In genomic region chr1:21451981-21452411, GRCh38 we compare ENCODE assay signal across 24 cellular contexts. TPM values are rescaled to one million over a fixed set of nuclear protein-coding genes. Genes with fewer than 3 reads are reported as not detected.
DNase-seq lines count a peak whose midpoint lies in the region; ATAC-seq, FAIRE-seq and TF ChIP-seq lines count a peak whose summit lies in the region.
"Had no signal": no experiment of that assay in that cellular context is flagged by ENCODE, and none has a peak within 500 bp of the region (broad histone marks: within the 10 kb centered on the region; RNA-seq: fewer than 3 reads in every experiment).

No MANE protein-coding gene starts in this region.

- H3K4me3 ChIP-seq in liver (ENCODE audit: low read depth in 1 of 3, low read length in 3 of 3) (no peak overlapping the region), HepG2 (replicated peaks in 1 of 3; ENCODE audit: insufficient read depth in 1 of 3, low read depth in 2 of 3, low read length in 3 of 3) (no peak overlapping the region), SJSA1 (no peak overlapping the region), fibroblast of lung (replicated peaks in 1 of 4; ENCODE audit: control extremely low read depth in 1 of 4, insufficient read depth in 1 of 4, low read depth in 3 of 4, low read length in 4 of 4) (no peak overlapping the region), smooth muscle cell (no peak overlapping the region), pancreas (no peak overlapping the region)
- H3K4me3 ChIP-seq: suprapubic skin, uterus had no signal

- H3K9me3 ChIP-seq in liver (ENCODE audit: control insufficient read depth in 4 of 4, low read length in 3 of 4) (no peaks in the 10 kb centered on the region), HepG2 (ENCODE audit: low read length) (no peaks in the 10 kb centered on the region), SJSA1 (replicated peaks) (no peaks in the 10 kb centered on the region), fibroblast of lung (ENCODE audit: control insufficient read depth, insufficient read depth, low read depth, low read length) (no peaks in the 10 kb centered on the region), smooth muscle cell (replicated peaks; ENCODE audit: low read depth) (no peaks in the 10 kb centered on the region), pancreas (no peaks in the 10 kb centered on the region)
- H3K9me3 ChIP-seq: suprapubic skin, uterus had no signal

- no peaks in the 10 kb centered on the region for H3K79me2 ChIP-seq in HepG2 (ENCODE audit: insufficient read depth, low read length)
- H3K79me2 ChIP-seq in fibroblast of lung (ENCODE audit: control insufficient read depth, insufficient read depth, low read length), result peaks cover 2% of the 10 kb centered on the region
- no peaks in the 10 kb centered on the region for H3K79me2 ChIP-seq in smooth muscle cell (ENCODE audit: low read depth)

- no peak overlapping the region for H3K4me3 Mint-ChIP-seq in activated naive CD8-positive, alpha-beta T cell treated with anti-CD3 and anti-CD28 coated beads for 36 hours
- no peak overlapping the region for H3K4me3 Mint-ChIP-seq in activated naive CD4-positive, alpha-beta T cell treated with anti-CD3 and anti-CD28 coated beads, Interleukin-2, amount 10 ng/mL, durations not matched to agents 7 days and 5 days
- H3K4me3 Mint-ChIP-seq: activated CD8-positive, alpha-beta T cell treated with anti-CD3 and anti-CD28 coated beads for 36 hours; immature natural killer cell had no signal

- TF ChIP-seq CTCF in liver (IDR thresholded peaks at IDR 0.05; ENCODE audit: low read depth, low read length, missing input control), result no peak
- no peak for TF ChIP-seq CTCF in HepG2 (CRISPR knock-in tag; IDR thresholded peaks at IDR 0.05)
- no peak for TF ChIP-seq CTCF in fibroblast of lung (conservative IDR thresholded peaks at IDR 0.05 in 1 of 2, IDR thresholded peaks at IDR 0.05 in 1 of 2; ENCODE audit: low read depth in 1 of 2, low read length in 2 of 2)
- no peak for TF ChIP-seq CTCF in smooth muscle cell (IDR thresholded peaks at IDR 0.05; ENCODE audit: borderline replicate concordance, insufficient read depth, poor library complexity, severe bottlenecking)
- no peak for TF ChIP-seq CTCF in pancreas (IDR thresholded peaks at IDR 0.05)

- no TSS peak for BruUV-seq in HepG2 (replicated peaks; lab: Mats Ljungman, UMichigan)

- H3K27ac Mint-ChIP-seq in activated naive CD8-positive, alpha-beta T cell treated with anti-CD3 and anti-CD28 coated beads for 36 hours, result no peak overlapping the region
- no peak overlapping the region for H3K27ac Mint-ChIP-seq in activated naive CD4-positive, alpha-beta T cell treated with anti-CD3 and anti-CD28 coated beads, Interleukin-2, amount 10 ng/mL, durations not matched to agents 7 days and 5 days
- H3K27ac Mint-ChIP-seq: activated CD8-positive, alpha-beta T cell treated with anti-CD3 and anti-CD28 coated beads for 36 hours; immature natural killer cell had no signal

- POLR2A ChIA-PET in HepG2 (lab: Yijun Ruan, JAX), result no interaction called here

- H3K27ac ChIP-seq in liver (ENCODE audit: low read depth in 1 of 2, low read length in 2 of 2), result no peak overlapping the region
- no peak overlapping the region for H3K27ac ChIP-seq in HepG2 (ENCODE audit: extremely low read length, insufficient read depth, low read length)
- peak overlapping the region; percentile 83 for H3K27ac ChIP-seq in SJSA1
- H3K27ac ChIP-seq in fibroblast of lung (ENCODE audit: insufficient read depth, low read length), result peak overlapping the region; percentile 61
- peak overlapping the region; percentile 17 for H3K27ac ChIP-seq in smooth muscle cell (ENCODE audit: low read depth)
- H3K27ac ChIP-seq in pancreas, result no peak overlapping the region
- H3K27ac ChIP-seq: C4-2B, suprapubic skin, uterus had no signal

- no peaks in the 10 kb centered on the region for H3K27me3 Mint-ChIP-seq in activated naive CD8-positive, alpha-beta T cell treated with anti-CD3 and anti-CD28 coated beads for 36 hours
- no peaks in the 10 kb centered on the region for H3K27me3 Mint-ChIP-seq in activated naive CD4-positive, alpha-beta T cell treated with anti-CD3 and anti-CD28 coated beads, Interleukin-2, amount 10 ng/mL, durations not matched to agents 7 days and 5 days
- H3K27me3 Mint-ChIP-seq: activated CD8-positive, alpha-beta T cell treated with anti-CD3 and anti-CD28 coated beads for 36 hours had no signal

- H3K4me1 ChIP-seq in liver (ENCODE audit: control insufficient read depth in 4 of 4, insufficient read depth in 4 of 4, low read length in 3 of 4), result no peaks in the 10 kb centered on the region
- no peaks in the 10 kb centered on the region for H3K4me1 ChIP-seq in HepG2 (ENCODE audit: insufficient read depth, low read length)
- H3K4me1 ChIP-seq in SJSA1 (replicated peaks), result peaks cover 54% of the 10 kb centered on the region
- peaks cover 28% of the 10 kb centered on the region for H3K4me1 ChIP-seq in fibroblast of lung (ENCODE audit: control insufficient read depth, extremely low read depth, insufficient read depth, low read length)
- no peaks in the 10 kb centered on the region for H3K4me1 ChIP-seq in smooth muscle cell (ENCODE audit: low read depth)
- no peaks in the 10 kb centered on the region for H3K4me1 ChIP-seq in pancreas
- H3K4me1 ChIP-seq: suprapubic skin, uterus had no signal

- peaks cover 20% of the 10 kb centered on the region for H3K4me1 Mint-ChIP-seq in activated naive CD8-positive, alpha-beta T cell treated with anti-CD3 and anti-CD28 coated beads for 36 hours
- H3K4me1 Mint-ChIP-seq in activated naive CD4-positive, alpha-beta T cell treated with anti-CD3 and anti-CD28 coated beads, Interleukin-2, amount 10 ng/mL, durations not matched to agents 7 days and 5 days, result peaks cover 22% of the 10 kb centered on the region

- in situ Hi-C loops in HepG2 (cut with HindIII; ENCODE audit: extremely low pct_ligation_motif_present, low pct_unique_long_range_greater_than_20kb), result no loop called here

- no peak overlapping the region for H3K4me2 ChIP-seq in HepG2 (ENCODE audit: low read depth, low read length)
- peak overlapping the region; percentile 51 for H3K4me2 ChIP-seq in fibroblast of lung (ENCODE audit: extremely low read depth, insufficient read depth, low read length)
- H3K4me2 ChIP-seq in smooth muscle cell, result peak overlapping the region; percentile 15

- FAIRE-seq in HepG2 (lab: Jason Lieb, UNC), result no peak
- no peak for FAIRE-seq in pancreas (lab: Jason Lieb, UNC)
- FAIRE-seq: D721Med had no signal

- CTCF ChIA-PET in HepG2 (lab: Yijun Ruan, JAX; ENCODE audit: low intra/inter-chr PET ratio, low total read pairs), result no interaction called here
- CTCF ChIA-PET in activated naive CD4-positive, alpha-beta T cell treated with anti-CD3 and anti-CD28 coated beads, Interleukin-2, amount 10 ng/mL, durations not matched to agents 7 days and 5 days (lab: Charles Lee), result no interaction called here

- H3K36me3 ChIP-seq in liver (ENCODE audit: control insufficient read depth in 4 of 4, insufficient read depth in 3 of 4, low read depth in 1 of 4, low read length in 3 of 4) (no peaks in the 10 kb centered on the region), HepG2 (replicated peaks in 1 of 2; ENCODE audit: control insufficient read depth in 1 of 2, insufficient read depth in 2 of 2, low read length in 2 of 2) (peaks cover 0 to 8% of the 10 kb centered on the region in 2 experiments; a peak in 2 of 5 replicates), SJSA1 (peaks cover 5% of the 10 kb centered on the region), fibroblast of lung (ENCODE audit: control insufficient read depth, insufficient read depth, low read length) (no peaks in the 10 kb centered on the region), smooth muscle cell (ENCODE audit: low read depth) (no peaks in the 10 kb centered on the region), pancreas (no peaks in the 10 kb centered on the region)
- H3K36me3 ChIP-seq: uterus had no signal

- TF ChIP-seq RAD21 in liver (IDR thresholded peaks at IDR 0.05) (no peak), HepG2 (CRISPR knock-in tag; IDR thresholded peaks at IDR 0.05) (no peak)

- H2AFZ ChIP-seq in HepG2 (ENCODE audit: low read length) (no peak overlapping the region), fibroblast of lung (ENCODE audit: low read length) (no peak overlapping the region), smooth muscle cell (ENCODE audit: low read depth) (no peak overlapping the region)

- peaks cover 3% of the 10 kb centered on the region for H3F3A ChIP-seq in smooth muscle cell (ENCODE audit: low read depth)

- no peak for TF ChIP-seq POLR2A in HepG2 (IDR thresholded peaks at IDR 0.05; ENCODE audit: insufficient read depth in 1 of 2, low read depth in 2 of 2, low read length in 2 of 2)

- H4K20me1 ChIP-seq in HepG2 (ENCODE audit: insufficient read depth, low read length) (no peaks in the 10 kb centered on the region), fibroblast of lung (ENCODE audit: control insufficient read depth, extremely low read depth, insufficient read depth, low read length) (no peaks in the 10 kb centered on the region), smooth muscle cell (ENCODE audit: low read depth) (peaks cover 31% of the 10 kb centered on the region)

- 82% methylated on average over 2 of the region's 2 CpGs for WGBS in liver
- 91% methylated on average over 2 of the region's 2 CpGs for WGBS in HepG2 (ENCODE audit: low lambda C conversion rate)
- 52% methylated on average over 2 of the region's 2 CpGs for WGBS in smooth muscle cell (ENCODE audit: low lambda C conversion rate)
- 67 to 71% methylated on average over 2 of the region's 2 CpGs for WGBS in pancreas, 2 donors

- DNase-seq in HepG2 (ENCODE audit: low spot score), result no peak
- DNase-seq in SJSA1 (ENCODE audit: low read depth in 1 of 2, low spot score in 2 of 2), result peak in 1 of 2 experiments; percentile 42
- DNase-seq in fibroblast of lung (ENCODE audit: low read depth in 2 of 2), result peak in 1 of 2 donors; percentile 50
- no peak for DNase-seq in smooth muscle cell (lab: John Stamatoyannopoulos, UW; ENCODE audit: unreplicated experiment)
- no peak for DNase-seq in pancreas
- no peak for DNase-seq in activated naive CD8-positive, alpha-beta T cell treated with anti-CD3 and anti-CD28 coated beads for 36 hours
- DNase-seq in activated naive CD4-positive, alpha-beta T cell treated with anti-CD3 and anti-CD28 coated beads, Interleukin-2, amount 10 ng/mL, durations not matched to agents 7 days and 5 days, result no peak
- DNase-seq: 8988T; activated CD8-positive, alpha-beta T cell treated with anti-CD3 and anti-CD28 coated beads for 36 hours; activated naive CD4-positive, alpha-beta T cell treated with Interleukin-2 at 50 U/mL for 16 hours; activated T-cell treated with anti-CD3 and anti-CD28 coated beads, Interleukin-2, amount 50 U/mL, for 1 hour; GDM1; immature natural killer cell; NCI-H1694; NCI-H774; SIG-M5; stimulated activated CD4-positive, alpha-beta T cell treated with anti-CD3 and anti-CD28 coated beads, Interleukin-15, amount 100 ng/mL, for 24 hours; T-helper 9 cell; uterus had no signal

- H3K27me3 ChIP-seq in liver (ENCODE audit: control insufficient read depth in 4 of 4, insufficient read depth in 4 of 4, low read length in 3 of 4), result no peaks in the 10 kb centered on the region
- no peaks in the 10 kb centered on the region for H3K27me3 ChIP-seq in HepG2 (ENCODE audit: control insufficient read depth in 1 of 2, insufficient read depth in 2 of 2, low read length in 2 of 2)
- H3K27me3 ChIP-seq in SJSA1 (replicated peaks), result no peaks in the 10 kb centered on the region
- H3K27me3 ChIP-seq in fibroblast of lung (ENCODE audit: control insufficient read depth, insufficient read depth, low read length), result no peaks in the 10 kb centered on the region
- no peaks in the 10 kb centered on the region for H3K27me3 ChIP-seq in smooth muscle cell (ENCODE audit: low read depth)
- H3K27me3 ChIP-seq in pancreas, result no peaks in the 10 kb centered on the region
- H3K27me3 ChIP-seq: suprapubic skin, uterus had no signal

- no peak for TF ChIP-seq EP300 in HepG2 (IDR thresholded peaks at IDR 0.05; ENCODE audit: low read depth in 2 of 2, low read length in 2 of 2)
- no peak for TF ChIP-seq EP300 in HepG2 (CRISPR knock-in tag; IDR thresholded peaks at IDR 0.05; ENCODE audit: borderline replicate concordance)

- intact Hi-C loops in HepG2 (cut with micrococcal nuclease; ENCODE audit: unreplicated experiment) (no loop called here), pancreas (cut with DNase I) (no loop called here)

- ATAC-seq in HepG2, result no peak
- ATAC-seq in pancreas, result no peak
- ATAC-seq: activated CD4-positive, CD25-positive, alpha-beta regulatory T cell treated with anti-CD3 and anti-CD28 coated beads, Interleukin-2, amount 50 U/mL, for 24 hours; activated CD8-positive, alpha-beta T cell treated with anti-CD3 and anti-CD28 coated beads for 36 hours had no signal

- H3K9ac ChIP-seq in liver (ENCODE audit: low read depth in 1 of 2, low read length in 2 of 2), result no peak overlapping the region
- no peak overlapping the region for H3K9ac ChIP-seq in HepG2 (ENCODE audit: insufficient read depth, low read depth, low read length)
- no peak overlapping the region for H3K9ac ChIP-seq in fibroblast of lung (ENCODE audit: insufficient read depth, low read length)
- H3K9ac ChIP-seq in smooth muscle cell (ENCODE audit: low read depth), result no peak overlapping the region

- no peaks in the 10 kb centered on the region for H3K9me3 Mint-ChIP-seq in activated naive CD8-positive, alpha-beta T cell treated with anti-CD3 and anti-CD28 coated beads for 36 hours
- no peaks in the 10 kb centered on the region for H3K9me3 Mint-ChIP-seq in activated naive CD4-positive, alpha-beta T cell treated with anti-CD3 and anti-CD28 coated beads, Interleukin-2, amount 10 ng/mL, durations not matched to agents 7 days and 5 days
- H3K9me3 Mint-ChIP-seq: activated CD8-positive, alpha-beta T cell treated with anti-CD3 and anti-CD28 coated beads for 36 hours; immature natural killer cell had no signal

- H3K36me3 Mint-ChIP-seq in activated naive CD8-positive, alpha-beta T cell treated with anti-CD3 and anti-CD28 coated beads for 36 hours, result peaks cover 8% of the 10 kb centered on the region
- H3K36me3 Mint-ChIP-seq in activated naive CD4-positive, alpha-beta T cell treated with anti-CD3 and anti-CD28 coated beads, Interleukin-2, amount 10 ng/mL, durations not matched to agents 7 days and 5 days, result peaks cover 3% of the 10 kb centered on the region

RNA-seq across cellular contexts. Expression of gene NBPF3, which starts 12.1 kb away (rescaled TPM):
- total RNA-seq in liver, result 1 to 10 TPM; 1.5 to 4.0 TPM
- polyA plus RNA-seq in liver, result 1 to 10 TPM; 1.4 to 2.0 TPM
- 4.9 and 5.8 TPM in 2 replicates for total RNA-seq in HepG2 (2016; rRNA removed; fragmentation: Illumina TruSeq; extraction: Trizol)
- 1.1 and 1.4 TPM in 2 replicates for total RNA-seq in HepG2 (2016; cell fraction: cytosol; rRNA removed; fragmentation: Illumina TruSeq; extraction: Trizol; ENCODE audit: low read depth)
- total RNA-seq in HepG2 (2016; cell fraction: insoluble cytoplasmic fraction; rRNA removed; fragmentation: Illumina TruSeq; extraction: Trizol), result 5.8 and 6.7 TPM in 2 replicates
- 3.8 and 5.2 TPM in 2 replicates for total RNA-seq in HepG2 (2016; cell fraction: membrane; rRNA removed; fragmentation: Illumina TruSeq; extraction: Trizol)
- total RNA-seq in HepG2 (2016; cell fraction: nucleus; rRNA removed; fragmentation: Illumina TruSeq; extraction: Trizol), result 6.1 and 7.3 TPM in 2 replicates
- polyA plus RNA-seq in HepG2 (2011; rRNA removed), result 3.5 and 3.6 TPM in 2 replicates
- 1.5 and 2.0 TPM in 2 replicates for polyA plus RNA-seq in HepG2 (2011; cell fraction: cytosol; rRNA removed)
- polyA plus RNA-seq in HepG2 (2011; cell fraction: nucleus; rRNA removed), result 8.1 and 8.3 TPM in 2 replicates
- polyA plus RNA-seq in HepG2 (2012), result 2.1 and 2.7 TPM in 2 replicates
- 0.94 and 1.0 TPM in 2 replicates for polyA plus RNA-seq in HepG2 (2016; cell fraction: cytosol; fragmentation: Illumina TruSeq; extraction: Trizol; ENCODE audit: low read depth)
- polyA plus RNA-seq in HepG2 (2016; cell fraction: insoluble cytoplasmic fraction; fragmentation: Illumina TruSeq; extraction: Trizol; ENCODE audit: low read depth), result 4.8 and 5.1 TPM in 2 replicates
- polyA plus RNA-seq in HepG2 (2016; cell fraction: membrane; fragmentation: Illumina TruSeq; extraction: Trizol; ENCODE audit: low read depth), result 1.9 and 2.6 TPM in 2 replicates
- polyA plus RNA-seq in HepG2 (2016; cell fraction: nucleus; fragmentation: Illumina TruSeq; extraction: Trizol; ENCODE audit: insufficient read depth, low read depth), result 7.4 and 9.8 TPM in 2 replicates
- polyA minus RNA-seq in HepG2 (2011; rRNA and poly(A)+ RNA removed; ENCODE audit: low replicate concordance), result 0.54 and 5.8 TPM in 2 replicates
- polyA minus RNA-seq in HepG2 (2011; cell fraction: cytosol; rRNA and poly(A)+ RNA removed), result 1.2 and 2.0 TPM in 2 replicates
- 7.0 and 9.7 TPM in 2 replicates for polyA minus RNA-seq in HepG2 (2011; cell fraction: nucleus; rRNA and poly(A)+ RNA removed)
- total RNA-seq in SJSA1 (2014; rRNA removed; shearing (Covaris generic)), result 40.4 and 44.8 TPM in 2 replicates
- total RNA-seq in fibroblast of lung, result 13.4 and 35.0 TPM in 2 replicates
- polyA plus RNA-seq in fibroblast of lung, result 13.0 and 20.4 TPM in 2 replicates
- polyA plus RNA-seq in fibroblast of lung (2012), result 12.8 and 18.6 TPM in 2 replicates
- 22.9 and 27.9 TPM in 2 replicates for polyA minus RNA-seq in fibroblast of lung (ENCODE audit: low replicate concordance)
- 11.0 and 12.7 TPM in 2 replicates for total RNA-seq in smooth muscle cell
- 2.9 and 7.5 TPM in 2 replicates for polyA plus RNA-seq in smooth muscle cell
- 1 to 10 TPM; 3.3 to 8.6 (median 3.7) TPM for total RNA-seq in pancreas
- polyA plus RNA-seq in pancreas, result 1 to 10 TPM; 1.1 to 3.5 TPM
- 1 to 10 TPM; 3.9 to 4.2 TPM for total RNA-seq in activated naive CD8-positive, alpha-beta T cell treated with anti-CD3 and anti-CD28 coated beads for 36 hours

RNA-seq across cellular contexts. Expression of gene ALPL, which starts 57.2 kb away (rescaled TPM):
- total RNA-seq in liver (10 to 100 TPM in 1 of 2 donors, 1 to 10 TPM in 1; 3.3 to 37.9 TPM), HepG2 (2016; rRNA removed; fragmentation: Illumina TruSeq; extraction: Trizol) (not detected in 2 replicates), fibroblast of lung (1.5 and 3.6 TPM in 2 replicates), smooth muscle cell (4.6 and 5.4 TPM in 2 replicates), pancreas (1 to 10 TPM in 5 of 6 donors, under 1 TPM in 1; 0.63 to 3.6 (median 2.7) TPM)
- polyA plus RNA-seq in liver (10 to 100 TPM; 43.5 to 93.1 TPM), HepG2 (2011; rRNA removed) (0.12 and 0.20 TPM in 2 replicates), fibroblast of lung (0.21 and 1.3 TPM in 2 replicates), smooth muscle cell (8.3 and 10.3 TPM in 2 replicates), pancreas (1 to 10 TPM; 3.2 to 6.7 TPM)
- not detected in 2 replicates for total RNA-seq in HepG2 (2016; cell fraction: cytosol; rRNA removed; fragmentation: Illumina TruSeq; extraction: Trizol; ENCODE audit: low read depth)
- total RNA-seq in HepG2 (2016; cell fraction: insoluble cytoplasmic fraction; rRNA removed; fragmentation: Illumina TruSeq; extraction: Trizol), result not detected in 2 replicates
- total RNA-seq in HepG2 (2016; cell fraction: membrane; rRNA removed; fragmentation: Illumina TruSeq; extraction: Trizol), result not detected in 2 replicates
- total RNA-seq in HepG2 (2016; cell fraction: nucleus; rRNA removed; fragmentation: Illumina TruSeq; extraction: Trizol), result not detected in 2 replicates
- 0.18 and 0.23 TPM in 2 replicates for polyA plus RNA-seq in HepG2 (2011; cell fraction: cytosol; rRNA removed)
- polyA plus RNA-seq in HepG2 (2011; cell fraction: nucleus; rRNA removed), result 0.17 and 0.27 TPM in 2 replicates
- polyA plus RNA-seq in HepG2 (2012), result not detected in 2 replicates
- 0.09 TPM in 1 of 2 replicates, not detected in the other for polyA plus RNA-seq in HepG2 (2016; cell fraction: cytosol; fragmentation: Illumina TruSeq; extraction: Trizol; ENCODE audit: low read depth)
- not detected in 2 replicates for polyA plus RNA-seq in HepG2 (2016; cell fraction: insoluble cytoplasmic fraction; fragmentation: Illumina TruSeq; extraction: Trizol; ENCODE audit: low read depth)
- 0.15 TPM in 1 of 2 replicates, not detected in the other for polyA plus RNA-seq in HepG2 (2016; cell fraction: membrane; fragmentation: Illumina TruSeq; extraction: Trizol; ENCODE audit: low read depth)
- polyA plus RNA-seq in HepG2 (2016; cell fraction: nucleus; fragmentation: Illumina TruSeq; extraction: Trizol; ENCODE audit: insufficient read depth, low read depth), result 0.30 TPM in 1 of 2 replicates, not detected in the other
- 1.3 TPM in 1 of 2 replicates, not detected in the other for polyA minus RNA-seq in HepG2 (2011; rRNA and poly(A)+ RNA removed; ENCODE audit: low replicate concordance)
- not detected in 2 replicates for polyA minus RNA-seq in HepG2 (2011; cell fraction: cytosol; rRNA and poly(A)+ RNA removed)
- not detected in 2 replicates for polyA minus RNA-seq in HepG2 (2011; cell fraction: nucleus; rRNA and poly(A)+ RNA removed)
- 269 and 410 TPM in 2 replicates for total RNA-seq in SJSA1 (2014; rRNA removed; shearing (Covaris generic))
- 0.24 and 2.3 TPM in 2 replicates for polyA plus RNA-seq in fibroblast of lung (2012)
- polyA minus RNA-seq in fibroblast of lung (ENCODE audit: low replicate concordance), result 3.5 TPM in 1 of 2 replicates, not detected in the other
- not detected for total RNA-seq in activated naive CD8-positive, alpha-beta T cell treated with anti-CD3 and anti-CD28 coated beads for 36 hours
- total RNA-seq: activated CD8-positive, alpha-beta T cell treated with anti-CD3 and anti-CD28 coated beads for 36 hours had no signal
- polyA plus RNA-seq: immature natural killer cell had no signal

Comparison
In these comparisons a context has a peak if more than half of its experiments do, and no peak if none do; other contexts are left out.
1. H3K27ac ChIP-seq: peak in SJSA1 (single experiment), fibroblast of lung (single experiment) and smooth muscle cell (single experiment); none in liver (0 of 2), HepG2 (single experiment) and pancreas (0 of 4).